In the genomic region with DNA sequence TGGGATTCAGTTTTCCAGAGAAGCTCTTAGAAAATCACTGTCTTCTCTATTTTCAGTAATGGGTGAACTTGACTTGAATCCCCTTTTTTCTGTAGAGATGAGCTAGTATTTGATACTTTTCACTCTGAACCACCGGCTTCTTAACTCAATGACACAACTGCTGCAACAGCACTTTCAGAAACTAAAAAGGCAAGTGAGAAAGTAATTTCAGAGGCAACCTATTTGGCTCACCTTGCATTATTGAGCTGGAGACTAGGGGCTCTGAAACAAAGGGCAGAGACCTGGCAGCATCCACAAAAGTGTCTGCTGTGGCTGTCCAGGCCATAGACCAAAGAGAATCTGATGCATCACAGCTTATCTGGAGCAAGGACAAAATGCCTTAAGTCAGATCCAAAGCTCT, we compare ENCODE assay signal across 15 cellular contexts.
A peak's percentile ranks its signal among the peaks of the same experiment; 100 is the strongest.
DNase-seq lines count a peak whose midpoint lies in the region; ATAC-seq and TF ChIP-seq lines count a peak whose summit lies in the region.
"Had no signal": no experiment of that assay in that cellular context is flagged by ENCODE, and none has a peak within 500 bp of the region (broad histone marks: within the 10 kb centered on the region; RNA-seq: fewer than 3 reads in every experiment).

No MANE protein-coding gene starts in this region.

- H3K79me2 ChIP-seq in GM23338 (replicated peaks; ENCODE audit: insufficient read depth) (no peaks in the 10 kb centered on the region), KMS-11 (ENCODE audit: insufficient read depth, low read depth) (no peaks in the 10 kb centered on the region), mesendoderm (ENCODE audit: control insufficient read depth, insufficient read depth, low read length) (no peaks in the 10 kb centered on the region)

- peak overlapping the region; percentile 28; the same call in 1 of the 2 replicates for H2AFZ ChIP-seq in GM23338
- H2AFZ ChIP-seq in KMS-11 (ENCODE audit: low read depth) = no peak overlapping the region
- H2AFZ ChIP-seq: GM23248 had no signal

- ATAC-seq in GM23338 = no peak
- ATAC-seq in HG03095 (IDR thresholded peaks at IDR 0.05; ENCODE audit: unreplicated experiment) = no peak
- ATAC-seq: HCT116 had no signal

- H3K27me3 ChIP-seq in GM23338 (ENCODE audit: insufficient read depth) (no peaks in the 10 kb centered on the region), KMS-11 (ENCODE audit: insufficient read depth, low read depth) (no peaks in the 10 kb centered on the region), mesendoderm (ENCODE audit: insufficient read depth, low read length, poor library complexity) (no peaks in the 10 kb centered on the region)

- H3K4ac ChIP-seq in mesendoderm (ENCODE audit: low read depth, low read length) = no peak overlapping the region

- peak overlapping the region; percentile 30 for H3K18ac ChIP-seq in mesendoderm (ENCODE audit: low read length)

- H2BK120ac ChIP-seq in mesendoderm (ENCODE audit: low read depth, low read length) = no peak overlapping the region

- no peak for TF ChIP-seq CTCF in GM23338 (conservative IDR thresholded peaks at IDR 0.05; ENCODE audit: low read depth in 2 of 2)
- no peak for TF ChIP-seq CTCF in KMS-11 (conservative IDR thresholded peaks at IDR 0.05; ENCODE audit: low read depth, low read length)

- no peaks in the 10 kb centered on the region for H3K36me3 ChIP-seq in GM23338 (ENCODE audit: insufficient read depth)
- no peaks in the 10 kb centered on the region for H3K36me3 ChIP-seq in KMS-11 (ENCODE audit: insufficient read depth)
- no peaks in the 10 kb centered on the region for H3K36me3 ChIP-seq in mesendoderm (ENCODE audit: control insufficient read depth, insufficient read depth, low read length)

- H3K4me2 ChIP-seq in GM23338 (no peak overlapping the region), KMS-11 (peak overlapping the region; percentile 62), mesendoderm (ENCODE audit: low read length) (no peak overlapping the region)

- H3K4me3 ChIP-seq in GM23338 (no peak overlapping the region), KMS-11 (IDR thresholded peaks at IDR 0.05; ENCODE audit: insufficient read depth, low read depth, low read length) (no peak overlapping the region), mesendoderm (ENCODE audit: low read length) (no peak overlapping the region)
- H3K4me3 ChIP-seq: GM23248 had no signal

- no peaks in the 10 kb centered on the region for H3K27me3 Mint-ChIP-seq in GM23338 (ENCODE audit: insufficient read depth, low read depth, poor library complexity)
- H3K27me3 Mint-ChIP-seq: CD4-positive, alpha-beta memory T cell had no signal

- H3K27ac ChIP-seq in GM23338 (ENCODE audit: low read depth) (no peak overlapping the region), KMS-11 (peak overlapping the region; percentile 40; the same call in 1 of the 2 replicates), mesendoderm (ENCODE audit: low read depth, low read length) (no peak overlapping the region)
- H3K27ac ChIP-seq: GM23248 had no signal

- H2BK15ac ChIP-seq in mesendoderm (replicated peaks; ENCODE audit: low read depth) = no peak overlapping the region

- no peak for DNase-seq in GM23338 (ENCODE audit: low spot score)
- DNase-seq in NCI-H748 treated with DMSO at 0.1 percent for 48 hours (lab: John Stamatoyannopoulos, UW) = peak; percentile 24
- DNase-seq in mesendoderm = no peak
- DNase-seq in DMS 273 (lab: John Stamatoyannopoulos, UW; ENCODE audit: unreplicated experiment) = no peak
- DNase-seq: C1 segment of cervical spinal cord; Calu3; CD4-positive, alpha-beta memory T cell; COR-L47; DND-41; GM23248; H9; HFFc6 had no signal

- no peak overlapping the region for H4K8ac ChIP-seq in mesendoderm (ENCODE audit: low read depth, low read length)

- no peak overlapping the region for H3K4me3 Mint-ChIP-seq in GM23338
- H3K4me3 Mint-ChIP-seq: CD4-positive, alpha-beta memory T cell; H9; HFFc6 had no signal

- H3K27ac Mint-ChIP-seq in GM23338 = no peak overlapping the region
- H3K27ac Mint-ChIP-seq: CD4-positive, alpha-beta memory T cell; HFFc6 had no signal

- H4K5ac ChIP-seq in mesendoderm (ENCODE audit: low read length) = no peak overlapping the region

- peaks cover 11% of the 10 kb centered on the region; the same call in 1 of the 2 replicates for H3K4me1 ChIP-seq in GM23338 (ENCODE audit: insufficient read depth)
- peaks cover 40% of the 10 kb centered on the region for H3K4me1 ChIP-seq in KMS-11 (ENCODE audit: low read depth, poor library complexity, severe bottlenecking)
- H3K4me1 ChIP-seq in mesendoderm (ENCODE audit: control insufficient read depth, low read depth, low read length) = peaks cover 7% of the 10 kb centered on the region

- peaks cover 3% of the 10 kb centered on the region; the same call in 1 of the 3 replicates for H3K36me3 Mint-ChIP-seq in GM23338 (ENCODE audit: low read depth)
- H3K36me3 Mint-ChIP-seq: CD4-positive, alpha-beta memory T cell had no signal

- no peaks in the 10 kb centered on the region for H3F3A ChIP-seq in GM23338 (replicated peaks; ENCODE audit: low read depth)

- H4K20me1 ChIP-seq in GM23338 (replicated peaks; ENCODE audit: insufficient read depth) = no peaks in the 10 kb centered on the region
- no peaks in the 10 kb centered on the region for H4K20me1 ChIP-seq in KMS-11 (ENCODE audit: insufficient read depth)

- H2BK5ac ChIP-seq in mesendoderm (ENCODE audit: low read length) = no peak overlapping the region

- no peak overlapping the region for H3K23ac ChIP-seq in mesendoderm (ENCODE audit: low read length)

- H3K79me1 ChIP-seq in mesendoderm (ENCODE audit: low read length) = no peaks in the 10 kb centered on the region

- 0 out of 3 replicates have a peak, but pooled peaks cover 4% of the 10 kb centered on the region for H3K9me3 Mint-ChIP-seq in GM23338
- H3K9me3 Mint-ChIP-seq: HFFc6 had no signal

- no CpG with 5 or more reads among the region's 1 CpG for WGBS in mesendoderm (ENCODE audit: extremely low coverage, insufficient coverage, low lambda C conversion rate)

- no peaks in the 10 kb centered on the region for H3K9me2 ChIP-seq in GM23338 (ENCODE audit: insufficient read depth)

- no peak overlapping the region for H3K56ac ChIP-seq in mesendoderm (ENCODE audit: low read length)

- no peak overlapping the region for H2AK5ac ChIP-seq in mesendoderm (ENCODE audit: low read length)

- H3K9ac ChIP-seq in KMS-11 (no peak overlapping the region), mesendoderm (ENCODE audit: low read length) (no peak overlapping the region)
- H3K9ac ChIP-seq: GM23248 had no signal

- H3K4me1 Mint-ChIP-seq in GM23338 = peaks cover 25% of the 10 kb centered on the region
- H3K4me1 Mint-ChIP-seq: CD4-positive, alpha-beta memory T cell had no signal

TF ChIP-seq in GM23338, 12 proteins besides CTCF, POLR2A, EP300 and RAD21:
- TF ChIP-seq ZNF114 (CRISPR knock-in tag; IDR thresholded peaks at IDR 0.05) (no peak), ZNF331 (CRISPR knock-in tag; IDR thresholded peaks at IDR 0.05; ENCODE audit: low read depth) (no peak), JUNB (IDR thresholded peaks at IDR 0.05; ENCODE audit: unreplicated experiment) (no peak), STAT1 (IDR thresholded peaks at IDR 0.05; ENCODE audit: unreplicated experiment) (no peak), EZH2 (IDR thresholded peaks at IDR 0.05; ENCODE audit: low read depth, unreplicated experiment) (no peak), CREB1 (CRISPR knock-in tag; IDR thresholded peaks at IDR 0.05; ENCODE audit: low read depth) (no peak), POLR2AphosphoS5 (IDR thresholded peaks at IDR 0.05; ENCODE audit: low read depth) (no peak)
- TF ChIP-seq, protein P1, sequence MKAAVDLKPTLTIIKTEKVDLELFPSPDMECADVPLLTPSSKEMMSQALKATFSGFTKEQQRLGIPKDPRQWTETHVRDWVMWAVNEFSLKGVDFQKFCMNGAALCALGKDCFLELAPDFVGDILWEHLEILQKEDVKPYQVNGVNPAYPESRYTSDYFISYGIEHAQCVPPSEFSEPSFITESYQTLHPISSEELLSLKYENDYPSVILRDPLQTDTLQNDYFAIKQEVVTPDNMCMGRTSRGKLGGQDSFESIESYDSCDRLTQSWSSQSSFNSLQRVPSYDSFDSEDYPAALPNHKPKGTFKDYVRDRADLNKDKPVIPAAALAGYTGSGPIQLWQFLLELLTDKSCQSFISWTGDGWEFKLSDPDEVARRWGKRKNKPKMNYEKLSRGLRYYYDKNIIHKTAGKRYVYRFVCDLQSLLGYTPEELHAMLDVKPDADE (IDR thresholded peaks at IDR 0.05) = no peak
TF ChIP-seq in GM23338: peak in this region for 0.
